ENCODE assay signal across 16 cellular contexts in genomic region chr9:27457445-27457844, GRCh38.
DNase-seq lines count a peak whose midpoint lies in the region; ATAC-seq and TF ChIP-seq lines count a peak whose summit lies in the region.
"Had no signal": no experiment of that assay in that cellular context is flagged by ENCODE, and none has a peak within 500 bp of the region (broad histone marks: within the 10 kb centered on the region; RNA-seq: fewer than 3 reads in every experiment).

No MANE protein-coding gene starts in this region.

- H3K4me3 ChIP-seq in heart right ventricle (no peak overlapping the region), right atrium auricular region (no peak overlapping the region)
- H3K4me3 ChIP-seq: A549, vagina had no signal

- peaks cover 0 to 13% (median 0%) of the 10 kb centered on the region in 9 donors for H3K36me3 ChIP-seq in heart right ventricle
- no peaks in the 10 kb centered on the region for H3K36me3 ChIP-seq in right atrium auricular region

- no peaks in the 10 kb centered on the region for H3K9me3 Mint-ChIP-seq in activated naive CD8-positive, alpha-beta T cell treated with anti-CD3 and anti-CD28 coated beads, Interleukin-2, amount 50 U/mL, for 24 hours
- no peaks in the 10 kb centered on the region for H3K9me3 Mint-ChIP-seq in stimulated activated naive B cell treated with anti-CD40 and anti-IgM and Interleukin-4, amounts not matched to agents 10 μg/mL and 1 μg/mL and 100 μg/mL, for 72 hours
- H3K9me3 Mint-ChIP-seq: brain had no signal

- peaks cover 3% of the 10 kb centered on the region for H3K36me3 Mint-ChIP-seq in activated naive CD8-positive, alpha-beta T cell treated with anti-CD3 and anti-CD28 coated beads, Interleukin-2, amount 50 U/mL, for 24 hours (ENCODE audit: low read depth)
- peaks cover 3 to 25% of the 10 kb centered on the region in 2 donors for H3K36me3 Mint-ChIP-seq in stimulated activated naive B cell treated with anti-CD40 and anti-IgM and Interleukin-4, amounts not matched to agents 10 μg/mL and 1 μg/mL and 100 μg/mL, for 72 hours

- peak in 7 of 8 donors; percentile 44 to 70 (median 52) for ATAC-seq in heart right ventricle
- no peak for ATAC-seq in activated naive CD8-positive, alpha-beta T cell treated with anti-CD3 and anti-CD28 coated beads, Interleukin-2, amount 50 U/mL, for 24 hours
- peak in 1 of 2 donors; percentile 40 for ATAC-seq in stimulated activated naive B cell treated with anti-CD40 and anti-IgM and Interleukin-4, amounts not matched to agents 10 μg/mL and 1 μg/mL and 100 μg/mL, for 72 hours (replicated peaks)
- ATAC-seq: A549 had no signal

- no peaks in the 10 kb centered on the region for H3K27me3 ChIP-seq in heart right ventricle
- H3K27me3 ChIP-seq in right atrium auricular region, result no peaks in the 10 kb centered on the region
- H3K27me3 ChIP-seq: vagina had no signal

- peaks cover 20% of the 10 kb centered on the region for H3K4me1 Mint-ChIP-seq in activated naive CD8-positive, alpha-beta T cell treated with anti-CD3 and anti-CD28 coated beads, Interleukin-2, amount 50 U/mL, for 24 hours
- peaks cover 44 to 68% of the 10 kb centered on the region in 2 donors for H3K4me1 Mint-ChIP-seq in stimulated activated naive B cell treated with anti-CD40 and anti-IgM and Interleukin-4, amounts not matched to agents 10 μg/mL and 1 μg/mL and 100 μg/mL, for 72 hours

- H3K9me3 ChIP-seq in heart right ventricle (no peaks in the 10 kb centered on the region), right atrium auricular region (no peaks in the 10 kb centered on the region)
- H3K9me3 ChIP-seq: A549, vagina had no signal

- H3K27ac ChIP-seq in heart right ventricle, result no peak overlapping the region
- no peak overlapping the region for H3K27ac ChIP-seq in right atrium auricular region
- H3K27ac ChIP-seq: vagina had no signal

- H3K4me1 ChIP-seq in heart right ventricle (peaks cover 0 to 35% (median 16%) of the 10 kb centered on the region in 9 donors), right atrium auricular region (peaks cover 0 to 31% of the 10 kb centered on the region in 2 donors)

- DNase-seq in heart right ventricle (peak in 1 of 2 donors; percentile 40), right atrium auricular region (ENCODE audit: low spot score) (no peak), islet precursor cell (peak; percentile 68), occipital lobe (lab: John Stamatoyannopoulos, UW) (no peak), NCI-H1436 (lab: John Stamatoyannopoulos, UW) (no peak)
- peak; percentile 14 for DNase-seq in activated naive CD8-positive, alpha-beta T cell treated with anti-CD3 and anti-CD28 coated beads, Interleukin-2, amount 50 U/mL, for 24 hours
- no peak for DNase-seq in stimulated activated naive B cell treated with anti-CD40 and anti-IgM and Interleukin-4, amounts not matched to agents 10 μg/mL and 1 μg/mL and 100 μg/mL, for 72 hours
- DNase-seq in effector CD4-positive, alpha-beta T cell, result no peak
- DNase-seq: activated CD8-positive, alpha-beta memory T cell treated with anti-CD3 and anti-CD28 coated beads for 24 hours; activated gamma-delta T cell; NCI-H1048; NCI-H226; stimulated activated CD4-positive, alpha-beta T cell treated with anti-CD3 and anti-CD28 coated beads, Interleukin-2, amount 100 ng/mL, for 48 hours had no signal

- H3K27me3 Mint-ChIP-seq in activated naive CD8-positive, alpha-beta T cell treated with anti-CD3 and anti-CD28 coated beads, Interleukin-2, amount 50 U/mL, for 24 hours, result no peaks in the 10 kb centered on the region
- no peaks in the 10 kb centered on the region for H3K27me3 Mint-ChIP-seq in stimulated activated naive B cell treated with anti-CD40 and anti-IgM and Interleukin-4, amounts not matched to agents 10 μg/mL and 1 μg/mL and 100 μg/mL, for 72 hours

- intact Hi-C loops in heart right ventricle (cut with DNase I), result no loop called here

- no peak overlapping the region for H3K4me3 Mint-ChIP-seq in activated naive CD8-positive, alpha-beta T cell treated with anti-CD3 and anti-CD28 coated beads, Interleukin-2, amount 50 U/mL, for 24 hours
- H3K4me3 Mint-ChIP-seq in stimulated activated naive B cell treated with anti-CD40 and anti-IgM and Interleukin-4, amounts not matched to agents 10 μg/mL and 1 μg/mL and 100 μg/mL, for 72 hours, result peak overlapping the region; percentile 23 to 57
- H3K4me3 Mint-ChIP-seq: brain had no signal

- TF ChIP-seq CTCF in heart right ventricle (IDR thresholded peaks at IDR 0.05) (no peak), right atrium auricular region (IDR thresholded peaks at IDR 0.05) (no peak)

- 64 to 73% methylated on average over 4 of the region's 4 CpGs for WGBS in heart right ventricle, 2 donors

- peak overlapping the region; percentile 32 for H3K27ac Mint-ChIP-seq in activated naive CD8-positive, alpha-beta T cell treated with anti-CD3 and anti-CD28 coated beads, Interleukin-2, amount 50 U/mL, for 24 hours
- H3K27ac Mint-ChIP-seq in stimulated activated naive B cell treated with anti-CD40 and anti-IgM and Interleukin-4, amounts not matched to agents 10 μg/mL and 1 μg/mL and 100 μg/mL, for 72 hours, result no peak overlapping the region

Comparison
In these comparisons a context has a peak if more than half of its experiments do, and no peak if none do; other contexts are left out.
1. DNase-seq: peak in activated naive CD8-positive, alpha-beta T cell treated with anti-CD3 and anti-CD28 coated beads, Interleukin-2, amount 50 U/mL, for 24 hours (single experiment) and islet precursor cell (single experiment); none in right atrium auricular region (single experiment), stimulated activated naive B cell treated with anti-CD40 and anti-IgM and Interleukin-4, amounts not matched to agents 10 μg/mL and 1 μg/mL and 100 μg/mL, for 72 hours (single experiment), occipital lobe (single experiment), NCI-H1436 (single experiment) and effector CD4-positive, alpha-beta T cell (single experiment).